Comparison of ENCODE assay signal across 10 cellular contexts in genomic region chr7:2175514-2175913, GRCh38. TPM values are rescaled to one million over a fixed set of nuclear protein-coding genes. Genes with fewer than 3 reads are reported as not detected.
DNase-seq lines count a peak whose midpoint lies in the region; ATAC-seq and TF ChIP-seq lines count a peak whose summit lies in the region.
"Had no signal": no experiment of that assay in that cellular context is flagged by ENCODE, and none has a peak within 500 bp of the region (broad histone marks: within the 10 kb centered on the region; RNA-seq: fewer than 3 reads in every experiment).

No MANE protein-coding gene starts in this region.

- H3K27ac ChIP-seq in RWPE1: peak overlapping the region; percentile 92
- peak overlapping the region; percentile 72 for H3K27ac ChIP-seq in fibroblast of lung (ENCODE audit: insufficient read depth, low read length)

- POLR2A ChIA-PET in RWPE1 (lab: Yijun Ruan, JAX; ENCODE audit: low non-redundant PET): interaction anchor here (0.6 kb wide), 1 partner anchor 42 kb away, joined by 4 read pairs; no protein-coding TSS in a partner anchor

- H3K9me3 Mint-ChIP-seq in nephron: no peaks in the 10 kb centered on the region

- no peaks in the 10 kb centered on the region for H3K27me3 ChIP-seq in fibroblast of lung (ENCODE audit: control insufficient read depth, insufficient read depth, low read length)

- TF ChIP-seq CTCF in RWPE1 (conservative IDR thresholded peaks at IDR 0.05; ENCODE audit: low read depth): no peak
- TF ChIP-seq CTCF in fibroblast of lung (conservative IDR thresholded peaks at IDR 0.05 in 1 of 2, IDR thresholded peaks at IDR 0.05 in 1 of 2; ENCODE audit: low read depth in 1 of 2, low read length in 2 of 2): no peak
- TF ChIP-seq CTCF in nephron (IDR thresholded peaks at IDR 0.05; ENCODE audit: unreplicated experiment in 3 of 3): no peak

- ATAC-seq in GM18858 (IDR thresholded peaks at IDR 0.05; ENCODE audit: unreplicated experiment): no peak

- peaks cover 5% of the 10 kb centered on the region for H3K27me3 Mint-ChIP-seq in nephron (ENCODE audit: low read depth)

- H3K79me2 ChIP-seq in fibroblast of lung (ENCODE audit: control insufficient read depth, insufficient read depth, low read length): no peaks in the 10 kb centered on the region

- H3K36me3 Mint-ChIP-seq in nephron (ENCODE audit: low read depth): peaks cover 28% of the 10 kb centered on the region

- peak overlapping the region; percentile 22 to 85 (median 77) for H3K27ac Mint-ChIP-seq in nephron

- H3K9ac ChIP-seq in fibroblast of lung (ENCODE audit: insufficient read depth, low read length): no peak overlapping the region

- H4K20me1 ChIP-seq in fibroblast of lung (ENCODE audit: control insufficient read depth, extremely low read depth, insufficient read depth, low read length): no peaks in the 10 kb centered on the region

- H3K4me2 ChIP-seq in fibroblast of lung (ENCODE audit: extremely low read depth, insufficient read depth, low read length): peak overlapping the region; percentile 65

- no peaks in the 10 kb centered on the region for H3K9me3 ChIP-seq in fibroblast of lung (ENCODE audit: control insufficient read depth, insufficient read depth, low read depth, low read length)

- peaks cover 42% of the 10 kb centered on the region for H3K4me1 Mint-ChIP-seq in nephron

- H3K4me3 Mint-ChIP-seq in nephron: no peak overlapping the region

- no peak overlapping the region for H3K4me3 ChIP-seq in fibroblast of lung (replicated peaks in 1 of 4; ENCODE audit: control extremely low read depth in 1 of 4, insufficient read depth in 1 of 4, low read depth in 3 of 4, low read length in 4 of 4)

- CTCF ChIA-PET in RWPE1 (lab: Yijun Ruan, JAX): no interaction called here

- no peaks in the 10 kb centered on the region for H3K36me3 ChIP-seq in fibroblast of lung (ENCODE audit: control insufficient read depth, insufficient read depth, low read length)

- H2AFZ ChIP-seq in fibroblast of lung (ENCODE audit: low read length): no peak overlapping the region

- H3K4me1 ChIP-seq in fibroblast of lung (ENCODE audit: control insufficient read depth, extremely low read depth, insufficient read depth, low read length): peaks cover 31% of the 10 kb centered on the region

- DNase-seq in AG20443 (ENCODE audit: low spot score): peak; percentile 96
- peak; percentile 92 for DNase-seq in RWPE1 (ENCODE audit: low spot score)
- DNase-seq in fibroblast of lung (ENCODE audit: low read depth in 2 of 2): peak; percentile 96 to 99
- DNase-seq in activated naive CD4-positive, alpha-beta T cell (lab: John Stamatoyannopoulos, UW): no peak
- DNase-seq in effector CD4-positive, alpha-beta T cell: no peak
- no peak for DNase-seq in NCI-H1436 treated with DMSO at 0.1 percent for 48 hours (lab: John Stamatoyannopoulos, UW)
- DNase-seq: activated CD8-positive, alpha-beta memory T cell treated with anti-CD3 and anti-CD28 coated beads, Interleukin-2, amount 50 U/mL, for 4 hours; DND-41 had no signal

RNA-seq across cellular contexts. Expression of gene MAD1L1, which starts 57.2 kb away (rescaled TPM):
- 29.4 and 31.8 TPM in 2 replicates for total RNA-seq in fibroblast of lung
- polyA plus RNA-seq in fibroblast of lung: 9.8 and 11.6 TPM in 2 replicates
- polyA plus RNA-seq in fibroblast of lung (2012): 19.9 and 28.3 TPM in 2 replicates
- 36.7 and 41.3 TPM in 2 replicates for polyA minus RNA-seq in fibroblast of lung (ENCODE audit: low replicate concordance)

Comparison
In these comparisons a context has a peak if more than half of its experiments do, and no peak if none do; other contexts are left out.
1. DNase-seq: peak in AG20443 (single experiment), RWPE1 (single experiment) and fibroblast of lung (2 of 2); none in activated naive CD4-positive, alpha-beta T cell (0 of 4), effector CD4-positive, alpha-beta T cell (single experiment) and NCI-H1436 treated with DMSO at 0.1 percent for 48 hours (single experiment).